ENCODE assay signal across 8 cellular contexts in the genomic region with DNA sequence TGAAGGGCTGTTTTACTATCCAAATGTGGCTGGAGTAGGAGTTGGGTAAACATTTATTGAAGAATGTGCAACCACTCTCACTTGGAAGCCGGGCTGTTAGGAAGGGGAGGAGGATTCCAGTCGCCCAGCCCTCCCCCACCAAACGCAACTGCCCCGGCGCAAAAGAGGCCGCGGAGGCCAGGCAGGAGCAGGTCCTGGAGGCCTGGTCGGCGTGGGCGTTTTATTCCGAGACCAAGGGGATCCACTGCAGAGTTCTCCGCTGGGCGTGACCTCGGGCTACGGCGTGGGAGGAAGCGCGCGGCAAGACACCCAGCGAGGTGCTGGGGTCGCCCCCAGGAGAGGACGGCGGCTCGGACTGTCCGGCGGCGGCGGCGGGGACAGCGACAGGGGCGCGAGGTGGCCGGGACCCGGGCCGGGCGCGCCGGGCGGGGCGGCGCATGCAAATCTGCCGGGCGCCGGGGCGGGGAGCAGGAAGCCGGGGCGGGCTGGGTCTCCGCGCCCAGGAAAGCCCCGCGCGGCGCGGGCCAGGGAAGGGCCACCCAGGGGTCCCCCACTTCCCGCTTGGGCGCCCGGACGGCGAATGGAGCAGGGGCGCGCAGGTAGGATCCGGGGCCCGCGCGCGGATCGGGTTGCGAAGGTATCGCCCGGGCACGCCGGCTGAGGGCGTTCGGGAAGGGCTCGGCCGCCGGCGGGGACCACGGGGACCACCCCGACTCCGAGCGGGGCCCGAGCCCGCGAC. TPM values are rescaled to one million over a fixed set of nuclear protein-coding genes. Genes with fewer than 3 reads are reported as not detected.
DNase-seq lines count a peak whose midpoint lies in the region; FAIRE-seq and TF ChIP-seq lines count a peak whose summit lies in the region.

A gene (plus strand): TSS at position 553 of the 739 bp plus-strand sequence. CDS start 26,230 bp downstream, outside the sequence.

- peak within 1 kb of the TSS; percentile 89 for H2BK15ac ChIP-seq in neuronal stem cell (ENCODE audit: low read length)

- H3K4ac ChIP-seq in neuronal stem cell (ENCODE audit: low read length): no peak within 1 kb of the TSS

- no peak within 1 kb of the TSS for H2BK5ac ChIP-seq in neuronal stem cell (ENCODE audit: low read length)

- intact Hi-C loops in OCI-LY7 (cut with micrococcal nuclease; ENCODE audit: unreplicated experiment): loop anchor here (2.0 kb wide), 1 partner anchor 79 kb away; no protein-coding TSS in a partner anchor
- intact Hi-C loops in activated T-helper 1 cell treated with anti-CD3 and anti-CD28 coated beads, Interleukin-12 subunit alpha, Interleukin-12 subunit beta, Interleukin-2, Interleukin-4 antibody, amounts not matched to agents 30 ng/mL and 10 ng/mL and 1 ng/mL, durations not matched to agents 14 hours and 24 hours and 36 hours (cut with micrococcal nuclease): loop anchor here (1.0 kb wide), 3 partner anchors 28 to 59 kb away; no protein-coding TSS in a partner anchor

- no CpG with 5 or more reads among the region's 85 CpGs for WGBS in neuronal stem cell (ENCODE audit: extremely low coverage in 2 of 2, insufficient read length in 2 of 2, insufficient replicate concordance in 1 of 2), 2 donors

- H3K27me3 ChIP-seq in neuronal stem cell (ENCODE audit: control insufficient read depth in 3 of 3, insufficient read depth in 3 of 3, low read depth in 1 of 3, low read length in 3 of 3): peaks cover 0 to 23% (median 18%) of the 10 kb centered on the region in 3 experiments

- peaks cover 4% of the 10 kb centered on the region; the same call in 1 of the 2 replicates for H4K20me1 ChIP-seq in OCI-LY7 (ENCODE audit: insufficient read depth, low read length)

- H2AFZ ChIP-seq in OCI-LY7 (ENCODE audit: low read length) (peak within 1 kb of the TSS; percentile 86), neuronal stem cell (ENCODE audit: low read length) (peak within 1 kb of the TSS; percentile 100)

- H3K36me3 ChIP-seq in OCI-LY7 (ENCODE audit: insufficient read depth, low read length): no peaks in the 10 kb centered on the region; the same call in 1 of the 2 replicates
- H3K36me3 ChIP-seq in neuronal stem cell (replicated peaks in 1 of 2; ENCODE audit: control insufficient read depth in 2 of 2, insufficient read depth in 2 of 2, low read length in 2 of 2): no peaks in the 10 kb centered on the region

- peaks cover 2% of the 10 kb centered on the region for H3K79me1 ChIP-seq in neuronal stem cell (ENCODE audit: low read depth, low read length)

- peak within 1 kb of the TSS; percentile 97 for H3K14ac ChIP-seq in neuronal stem cell (ENCODE audit: low read length)

- peaks cover 47% of the 10 kb centered on the region for H3K4me1 Mint-ChIP-seq in activated T-helper 1 cell treated with anti-CD3 and anti-CD28 coated beads, Interleukin-12 subunit alpha, Interleukin-12 subunit beta, Interleukin-2, Interleukin-4 antibody, amounts not matched to agents 30 ng/mL and 10 ng/mL and 1 ng/mL, durations not matched to agents 14 hours and 24 hours and 36 hours (ENCODE audit: low read depth)

- FAIRE-seq in D721Med (lab: Jason Lieb, UNC): no peak

- H3K4me2 ChIP-seq in OCI-LY7 (ENCODE audit: low read length): peak within 1 kb of the TSS; percentile 94
- H3K4me2 ChIP-seq in neuronal stem cell (ENCODE audit: insufficient read depth, low read length, poor library complexity, severe bottlenecking): peak within 1 kb of the TSS; percentile 100

- H3K27me3 Mint-ChIP-seq in activated T-helper 1 cell treated with anti-CD3 and anti-CD28 coated beads, Interleukin-12 subunit alpha, Interleukin-12 subunit beta, Interleukin-2, Interleukin-4 antibody, amounts not matched to agents 30 ng/mL and 10 ng/mL and 1 ng/mL, durations not matched to agents 14 hours and 24 hours and 36 hours (ENCODE audit: insufficient read depth): peaks cover 2% of the 10 kb centered on the region

- peak within 1 kb of the TSS; percentile 94 for H3K4me3 Mint-ChIP-seq in activated T-helper 1 cell treated with anti-CD3 and anti-CD28 coated beads, Interleukin-12 subunit alpha, Interleukin-12 subunit beta, Interleukin-2, Interleukin-4 antibody, amounts not matched to agents 30 ng/mL and 10 ng/mL and 1 ng/mL, durations not matched to agents 14 hours and 24 hours and 36 hours

- peak within 1 kb of the TSS; percentile 86 for H3K9ac ChIP-seq in neuronal stem cell (ENCODE audit: low read depth, low read length, poor library complexity)

- no peaks in the 10 kb centered on the region for H3K9me2 ChIP-seq in OCI-LY7 (ENCODE audit: insufficient read depth, low read length)

- peaks cover 5% of the 10 kb centered on the region for H3K9me3 Mint-ChIP-seq in activated T-helper 1 cell treated with anti-CD3 and anti-CD28 coated beads, Interleukin-12 subunit alpha, Interleukin-12 subunit beta, Interleukin-2, Interleukin-4 antibody, amounts not matched to agents 30 ng/mL and 10 ng/mL and 1 ng/mL, durations not matched to agents 14 hours and 24 hours and 36 hours

- H3K4me1 ChIP-seq in OCI-LY7 (ENCODE audit: insufficient read depth, low read length, poor library complexity, severe bottlenecking) (peaks cover 54% of the 10 kb centered on the region), neuronal stem cell (ENCODE audit: control insufficient read depth in 2 of 2, insufficient read depth in 1 of 2, low read depth in 1 of 2, low read length in 2 of 2) (peaks cover 4 to 5% of the 10 kb centered on the region in 2 donors)

- peaks cover 32% of the 10 kb centered on the region for H3K36me3 Mint-ChIP-seq in activated T-helper 1 cell treated with anti-CD3 and anti-CD28 coated beads, Interleukin-12 subunit alpha, Interleukin-12 subunit beta, Interleukin-2, Interleukin-4 antibody, amounts not matched to agents 30 ng/mL and 10 ng/mL and 1 ng/mL, durations not matched to agents 14 hours and 24 hours and 36 hours (ENCODE audit: low read depth)

- peaks cover 20% of the 10 kb centered on the region; the same call in 1 of the 2 replicates for H3K79me2 ChIP-seq in OCI-LY7 (ENCODE audit: insufficient read depth, low read depth, low read length)

- H3K27ac Mint-ChIP-seq in activated T-helper 1 cell treated with anti-CD3 and anti-CD28 coated beads, Interleukin-12 subunit alpha, Interleukin-12 subunit beta, Interleukin-2, Interleukin-4 antibody, amounts not matched to agents 30 ng/mL and 10 ng/mL and 1 ng/mL, durations not matched to agents 14 hours and 24 hours and 36 hours: peak within 1 kb of the TSS; percentile 99

- no peak within 1 kb of the TSS for H2BK120ac ChIP-seq in neuronal stem cell (ENCODE audit: low read depth, low read length)

- H3K27ac ChIP-seq in OCI-LY7 (ENCODE audit: low read depth, low read length, poor library complexity, severe bottlenecking) (peak within 1 kb of the TSS; percentile 30), neuronal stem cell (replicated peaks; ENCODE audit: low read length) (no peak within 1 kb of the TSS), temporal lobe (ENCODE audit: low read depth, low read length) (peak within 1 kb of the TSS; percentile 50)

- H4K91ac ChIP-seq in neuronal stem cell (ENCODE audit: low read depth, low read length, poor library complexity): no peak within 1 kb of the TSS

- TF ChIP-seq CTCF in OCI-LY7 (conservative IDR thresholded peaks at IDR 0.05; ENCODE audit: low read length) (no peak), fibroblast of the aortic adventitia (IDR thresholded peaks at IDR 0.05; ENCODE audit: insufficient read depth, low read length) (no peak), D721Med (IDR thresholded peaks at IDR 0.05; ENCODE audit: insufficient read depth, missing control alignments) (no peak)

- DNase-seq in ELF-1 (ENCODE audit: low read depth, low spot score) (peak; percentile 68), HCEC 1CT (peak; percentile 50), OCI-LY7 (ENCODE audit: low spot score) (peak; percentile 72), fibroblast of the aortic adventitia (ENCODE audit: low read depth) (peak; percentile 82), neuronal stem cell (ENCODE audit: low spot score) (peak; percentile 48), D721Med (ENCODE audit: insufficient read length, low spot score) (no peak)
- DNase-seq in activated T-helper 1 cell treated with anti-CD3 and anti-CD28 coated beads, Interleukin-12 subunit alpha, Interleukin-12 subunit beta, Interleukin-2, Interleukin-4 antibody, amounts not matched to agents 30 ng/mL and 10 ng/mL and 1 ng/mL, durations not matched to agents 14 hours and 24 hours and 36 hours (ENCODE audit: low spot score): peak; percentile 72

- POLR2A ChIA-PET in OCI-LY7 (lab: Charles Lee): no interaction called here

- H3K18ac ChIP-seq in neuronal stem cell (ENCODE audit: low read length): peak within 1 kb of the TSS; percentile 98

- H3K9me3 ChIP-seq in OCI-LY7 (ENCODE audit: low read length) (peaks cover 7% of the 10 kb centered on the region; the same call in 1 of the 2 replicates), neuronal stem cell (replicated peaks in 1 of 2; ENCODE audit: control insufficient read depth in 2 of 2, insufficient read depth in 1 of 2, low read depth in 1 of 2, low read length in 2 of 2) (no peaks in the 10 kb centered on the region)

- CTCF ChIA-PET in OCI-LY7 (lab: Charles Lee; ENCODE audit: unreplicated experiment): no interaction called here

- peak within 1 kb of the TSS; percentile 73 for H3K23ac ChIP-seq in neuronal stem cell (ENCODE audit: low read depth, low read length, poor library complexity)

- H2AK5ac ChIP-seq in neuronal stem cell (ENCODE audit: low read depth, low read length): no peak within 1 kb of the TSS

- H2BK12ac ChIP-seq in neuronal stem cell (ENCODE audit: low read length): peak within 1 kb of the TSS; percentile 90

- no peak within 1 kb of the TSS for H4K8ac ChIP-seq in neuronal stem cell (ENCODE audit: low read depth, low read length)

- BruUV-seq in OCI-LY7 (replicated peaks; lab: Mats Ljungman, UMichigan): no TSS peak

- H3K4me3 ChIP-seq in OCI-LY7 (ENCODE audit: low read depth, low read length, poor library complexity, severe bottlenecking): peak within 1 kb of the TSS; percentile 93
- peak within 1 kb of the TSS; percentile 84 for H3K4me3 ChIP-seq in fibroblast of the aortic adventitia (ENCODE audit: low read depth, low read length)
- H3K4me3 ChIP-seq in neuronal stem cell (ENCODE audit: low read length in 2 of 2): peak within 1 kb of the TSS; percentile 73 to 96

RNA-seq across cellular contexts. Expression of the gene that starts here (rescaled TPM):
- total RNA-seq in OCI-LY7 (2014; rRNA removed; shearing (Covaris generic)): 33.0 and 82.8 TPM in 2 replicates
- total RNA-seq in OCI-LY7 (2022): 73.1 and 101 TPM in 2 replicates
- total RNA-seq in activated T-helper 1 cell treated with anti-CD3 and anti-CD28 coated beads, Interleukin-12 subunit alpha, Interleukin-12 subunit beta, Interleukin-2, Interleukin-4 antibody, amounts not matched to agents 30 ng/mL and 10 ng/mL and 1 ng/mL, durations not matched to agents 14 hours and 24 hours and 36 hours: 288 and 320 TPM in 2 replicates
- 25.6 and 82.3 TPM in 2 replicates for total RNA-seq in fibroblast of the aortic adventitia (ENCODE audit: low replicate concordance)
- 9.3 TPM for polyA plus RNA-seq in neuronal stem cell (2013, experiment 1 of 2)
- polyA plus RNA-seq in neuronal stem cell (2013, experiment 2 of 2): 9.2 TPM
- total RNA-seq in temporal lobe: 3.2 TPM
